ENCODE assay signal across 15 cellular contexts in the genomic region with DNA sequence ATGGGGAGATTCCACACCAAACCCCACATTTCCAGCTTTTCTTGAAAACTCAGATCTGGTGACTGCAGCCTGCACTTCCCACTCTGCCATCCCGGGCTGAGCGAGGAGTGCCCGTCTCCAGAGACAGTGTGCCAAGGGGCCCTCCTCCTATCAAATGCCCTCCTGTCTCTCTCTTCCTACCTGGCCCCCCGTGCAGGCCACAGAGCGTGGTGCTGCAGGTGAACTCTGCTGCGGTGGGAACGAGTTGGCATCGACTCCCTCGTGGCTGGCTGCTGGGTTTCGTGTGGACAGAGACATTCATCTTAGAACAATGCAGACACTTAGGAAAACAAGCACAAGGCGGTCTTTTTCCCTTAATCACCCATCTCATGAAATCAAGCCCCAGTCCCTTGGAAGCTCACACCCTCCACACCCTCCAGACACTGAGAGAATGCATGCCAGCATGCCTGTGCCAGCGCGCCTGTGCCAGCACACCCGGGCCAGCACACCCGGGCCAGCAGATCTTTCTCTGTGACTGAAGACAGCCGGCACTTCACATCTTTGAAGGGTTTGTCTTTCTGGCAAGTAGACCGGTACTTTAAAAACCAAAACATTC.
A peak's percentile ranks its signal among the peaks of the same experiment; 100 is the strongest.
DNase-seq lines count a peak whose midpoint lies in the region; ATAC-seq and TF ChIP-seq lines count a peak whose summit lies in the region.
"Had no signal": no experiment of that assay in that cellular context is flagged by ENCODE, and none has a peak within 500 bp of the region (broad histone marks: within the 10 kb centered on the region; RNA-seq: fewer than 3 reads in every experiment).

No MANE protein-coding gene starts in this region.

- TF ChIP-seq CTCF in WTC11 (IDR thresholded peaks at IDR 0.05) (no peak), foreskin fibroblast (IDR thresholded peaks at IDR 0.05; ENCODE audit: low read depth, low read length) (no peak), omental fat pad (IDR thresholded peaks at IDR 0.05) (no peak)

- H3K36me3 Mint-ChIP-seq in WTC11: no peaks in the 10 kb centered on the region; the same call in 1 of the 2 replicates

- no peak for ATAC-seq in WTC11
- ATAC-seq in omental fat pad (ENCODE audit: low FRiP score): peak; percentile 45

- DNase-seq in DMS79 (lab: John Stamatoyannopoulos, UW) (peak; percentile 6), WTC11 (ENCODE audit: low spot score) (no peak), foreskin fibroblast (peak; percentile 42 to 66), omental fat pad (ENCODE audit: low spot score) (no peak), T-helper 2 cell (no peak), HUDEP-2 (lab: John Stamatoyannopoulos, UW; ENCODE audit: unreplicated experiment in 76 of 76) (no peak), LoVo (ENCODE audit: low spot score) (no peak)
- DNase-seq in activated CD4-positive, alpha-beta T cell treated with anti-CD3 and anti-CD28 coated beads, Interleukin-2, amount 50 U/mL, for 4 hours: no peak
- DNase-seq: activated CD4-positive, CD25-positive, alpha-beta regulatory T cell treated with anti-CD3 and anti-CD28 coated beads, Interleukin-2, amount 50 U/mL, for 72 hours; activated gamma-delta T cell; effector CD4-positive, alpha-beta T cell; islet precursor cell; NCI-H146; retina had no signal

- peaks cover 5% of the 10 kb centered on the region; the same call in 1 of the 2 replicates for H3K9me3 Mint-ChIP-seq in WTC11

- POLR2A ChIA-PET in WTC11 (lab: Charles Lee): no interaction called here

- no peak overlapping the region for H3K4me3 Mint-ChIP-seq in WTC11
- H3K4me3 Mint-ChIP-seq: CD14-positive monocyte had no signal

- peaks cover 12% of the 10 kb centered on the region for H3K4me1 Mint-ChIP-seq in WTC11
- H3K4me1 Mint-ChIP-seq: CD14-positive monocyte had no signal

- peak overlapping the region; percentile 76; the same call in 1 of the 2 replicates for H3K27ac Mint-ChIP-seq in WTC11

- H3K4me3 ChIP-seq in foreskin fibroblast (ENCODE audit: low read depth in 1 of 2, low read length in 2 of 2): no peak overlapping the region

- no peaks in the 10 kb centered on the region for H3K27me3 Mint-ChIP-seq in WTC11 (ENCODE audit: low read depth)

- CTCF ChIA-PET in WTC11 (lab: Charles Lee): interaction anchor here (1.5 kb wide), 1 partner anchor 96 kb away, joined by 3 read pairs; no protein-coding TSS in a partner anchor

TF ChIP-seq in WTC11, 78 proteins besides CTCF, POLR2A, EP300 and RAD21:
- TF ChIP-seq, protein P1, sequence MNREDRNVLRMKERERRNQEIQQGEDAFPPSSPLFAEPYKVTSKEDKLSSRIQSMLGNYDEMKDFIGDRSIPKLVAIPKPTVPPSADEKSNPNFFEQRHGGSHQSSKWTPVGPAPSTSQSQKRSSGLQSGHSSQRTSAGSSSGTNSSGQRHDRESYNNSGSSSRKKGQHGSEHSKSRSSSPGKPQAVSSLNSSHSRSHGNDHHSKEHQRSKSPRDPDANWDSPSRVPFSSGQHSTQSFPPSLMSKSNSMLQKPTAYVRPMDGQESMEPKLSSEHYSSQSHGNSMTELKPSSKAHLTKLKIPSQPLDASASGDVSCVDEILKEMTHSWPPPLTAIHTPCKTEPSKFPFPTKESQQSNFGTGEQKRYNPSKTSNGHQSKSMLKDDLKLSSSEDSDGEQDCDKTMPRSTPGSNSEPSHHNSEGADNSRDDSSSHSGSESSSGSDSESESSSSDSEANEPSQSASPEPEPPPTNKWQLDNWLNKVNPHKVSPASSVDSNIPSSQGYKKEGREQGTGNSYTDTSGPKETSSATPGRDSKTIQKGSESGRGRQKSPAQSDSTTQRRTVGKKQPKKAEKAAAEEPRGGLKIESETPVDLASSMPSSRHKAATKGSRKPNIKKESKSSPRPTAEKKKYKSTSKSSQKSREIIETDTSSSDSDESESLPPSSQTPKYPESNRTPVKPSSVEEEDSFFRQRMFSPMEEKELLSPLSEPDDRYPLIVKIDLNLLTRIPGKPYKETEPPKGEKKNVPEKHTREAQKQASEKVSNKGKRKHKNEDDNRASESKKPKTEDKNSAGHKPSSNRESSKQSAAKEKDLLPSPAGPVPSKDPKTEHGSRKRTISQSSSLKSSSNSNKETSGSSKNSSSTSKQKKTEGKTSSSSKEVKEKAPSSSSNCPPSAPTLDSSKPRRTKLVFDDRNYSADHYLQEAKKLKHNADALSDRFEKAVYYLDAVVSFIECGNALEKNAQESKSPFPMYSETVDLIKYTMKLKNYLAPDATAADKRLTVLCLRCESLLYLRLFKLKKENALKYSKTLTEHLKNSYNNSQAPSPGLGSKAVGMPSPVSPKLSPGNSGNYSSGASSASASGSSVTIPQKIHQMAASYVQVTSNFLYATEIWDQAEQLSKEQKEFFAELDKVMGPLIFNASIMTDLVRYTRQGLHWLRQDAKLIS (CRISPR knock-in tag; IDR thresholded peaks at IDR 0.05; ENCODE audit: borderline replicate concordance): no peak
- TF ChIP-seq SMAD3 (CRISPR knock-in tag; IDR thresholded peaks at IDR 0.05; ENCODE audit: borderline replicate concordance): no peak

Comparison
In these comparisons a context has a peak if more than half of its experiments do, and no peak if none do; other contexts are left out.
1. DNase-seq: peak in DMS79 (single experiment) and foreskin fibroblast (2 of 2); none in WTC11 (single experiment), omental fat pad (single experiment), activated CD4-positive, alpha-beta T cell treated with anti-CD3 and anti-CD28 coated beads, Interleukin-2, amount 50 U/mL, for 4 hours (0 of 2), T-helper 2 cell (0 of 5), HUDEP-2 (0 of 76) and LoVo (single experiment).